Comparison of ENCODE assay signal across 34 cellular contexts in genomic region chr1:241778117-241778516, GRCh38.
"Had no signal": no experiment of that assay in that cellular context is flagged by ENCODE, and none has a peak within 500 bp of the region (broad histone marks: within the 10 kb centered on the region; RNA-seq: fewer than 3 reads in every experiment).

No MANE protein-coding gene starts in this region.

- H3K4me3 ChIP-seq: MG63 had no signal

- DNase-seq: Karpas-422, Kasumi-1, MG63, MM.1S, MV-4-11, NCI-H1048, NCI-H1092, NCI-H1092 treated with DMSO at 0.1 percent for 48 hours, NCI-H1105, NCI-H1105 treated with DMSO at 0.1 percent for 48 hours, NCI-H1417, NCI-H1417 treated with DMSO at 0.1 percent for 48 hours, NCI-H1436, NCI-H1436 treated with DMSO at 0.1 percent for 48 hours, NCI-H146, NCI-H1694, NCI-H1694 treated with DMSO at 0.1 percent for 48 hours, NCI-H187, NCI-H187 treated with DMSO at 0.1 percent for 48 hours, NCI-H1930, NCI-H2029, NCI-H2029 treated with DMSO at 0.1 percent for 48 hours, NCI-H2081, NCI-H2081 treated with DMSO at 0.1 percent for 48 hours, NCI-H2107, NCI-H2171, NCI-H2171 treated with DMSO at 0.1 percent for 48 hours, NCI-H2227 treated with DMSO at 0.1 percent for 48 hours, NCI-H226, NCI-H345, NCI-H446, NCI-H446 treated with DMSO at 0.1 percent for 48 hours, NCI-H510A, NCI-H510A treated with DMSO at 0.1 percent for 48 hours had no signal

- H3K9me3 ChIP-seq: MG63 had no signal

- H3K27me3 ChIP-seq: MG63 had no signal

- H3K36me3 ChIP-seq: MG63 had no signal
